Comparison of ENCODE assay signal across 22 cellular contexts in genomic region chr4:134934036-134934806, GRCh38.
"Had no signal": no experiment of that assay in that cellular context is flagged by ENCODE, and none has a peak within 500 bp of the region (broad histone marks: within the 10 kb centered on the region; RNA-seq: fewer than 3 reads in every experiment).

No MANE protein-coding gene starts in this region.

- H3K27ac ChIP-seq: coronary artery, dorsolateral prefrontal cortex, epithelial cell of prostate, foreskin keratinocyte, gastroesophageal sphincter, heart left ventricle, hepatocyte, left lung, lower lobe of right lung had no signal

- H3K79me2 ChIP-seq: hepatocyte had no signal

- H3K27me3 ChIP-seq: dorsolateral prefrontal cortex, foreskin keratinocyte, gastroesophageal sphincter, heart left ventricle, hepatocyte, left lung had no signal

- H3K36me3 ChIP-seq: gastroesophageal sphincter, heart left ventricle, left lung, lower lobe of right lung had no signal

- DNase-seq: dermis blood vessel endothelial cell; dorsolateral prefrontal cortex; effector CD8-positive, alpha-beta T cell; effector memory CD8-positive, alpha-beta T cell; endodermal cell; erythroblast; foreskin keratinocyte; heart left ventricle; hypothalamus; immature natural killer cell; left cardiac atrium; left lung; left ventricle myocardium superior; lower lobe of right lung; mesenchymal stem cell; midbrain; naive thymus-derived CD4-positive, alpha-beta T cell had no signal

- H3K9me3 ChIP-seq: gastroesophageal sphincter, heart left ventricle, left lung, lower lobe of right lung had no signal

- H3K4me1 ChIP-seq: foreskin keratinocyte, gastroesophageal sphincter, heart left ventricle, left lung, lower lobe of right lung had no signal

- H3K4me2 ChIP-seq: hepatocyte had no signal

- ATAC-seq: effector memory CD8-positive, alpha-beta T cell; esophagus mucosa; foreskin keratinocyte; gastroesophageal sphincter; heart left ventricle; left cardiac atrium; left lung; left ventricle myocardium superior; lower lobe of right lung; naive thymus-derived CD4-positive, alpha-beta T cell had no signal

- H3K4me3 ChIP-seq: coronary artery, dorsolateral prefrontal cortex, gastroesophageal sphincter, heart left ventricle, hepatocyte, left lung, lower lobe of right lung had no signal

- H2AFZ ChIP-seq: hepatocyte had no signal
